17 cellular contexts compared by ENCODE assay signal in genomic region chr11:72609451-72609850, GRCh38.
"Had no signal": no experiment of that assay in that cellular context is flagged by ENCODE, and none has a peak within 500 bp of the region (broad histone marks: within the 10 kb centered on the region; RNA-seq: fewer than 3 reads in every experiment).

No MANE protein-coding gene starts in this region.

- H3K9ac ChIP-seq: parathyroid adenoma had no signal

- H3K36me3 ChIP-seq: lower lobe of right lung, thyroid gland had no signal

- H3K9me3 ChIP-seq: body of pancreas, lower lobe of right lung, sigmoid colon, thyroid gland had no signal

- H3K79me2 ChIP-seq: parathyroid adenoma had no signal

- ATAC-seq: activated T-helper 17 cell treated with anti-CD3 and anti-CD28 coated beads, Interleukin-2, amount 50 U/mL, for 72 hours; body of pancreas; lower lobe of right lung; natural killer cell treated with Interleukin-12 subunit alpha and Interleukin-12 subunit beta and Interleukin-15 and Interleukin-18, amount 100 ng/mL, for 72 hours; stimulated activated naive B cell treated with anti-CD40 and anti-IgM and Interleukin-4, amounts not matched to agents 10 μg/mL and 1 μg/mL and 100 μg/mL, for 72 hours had no signal

- H3K4me1 ChIP-seq: body of pancreas, parathyroid adenoma, thyroid gland had no signal

- H3K27ac ChIP-seq: body of pancreas, lower lobe of right lung, parathyroid adenoma, sigmoid colon, thyroid gland had no signal

- H2AFZ ChIP-seq: parathyroid adenoma had no signal

- DNase-seq: activated CD4-positive, alpha-beta T cell treated with anti-CD3 and anti-CD28 coated beads for 48 hours; activated CD4-positive, CD25-positive, alpha-beta regulatory T cell; activated CD8-positive, alpha-beta memory T cell treated with anti-CD3 and anti-CD28 coated beads, Interleukin-2, amount 10 ng/mL, durations not matched to agents 7 days and 5 days; activated naive CD4-positive, alpha-beta T cell; activated naive CD8-positive, alpha-beta T cell treated with anti-CD3 and anti-CD28 coated beads, Interleukin-2, amount 10 ng/mL, durations not matched to agents 7 days and 5 days; amygdala; body of pancreas; central memory CD4-positive, alpha-beta T cell; hypothalamus; islet precursor cell; lower lobe of right lung; sigmoid colon; stimulated activated naive B cell treated with anti-CD40 and anti-IgM and Interleukin-4, amounts not matched to agents 10 μg/mL and 1 μg/mL and 100 μg/mL, for 72 hours; thyroid gland had no signal

- H3K4me3 ChIP-seq: body of pancreas, lower lobe of right lung, sigmoid colon, thyroid gland had no signal

- H3K27me3 ChIP-seq: body of pancreas, sigmoid colon, thyroid gland had no signal
